1 cellular context compared by ENCODE assay signal in the genomic region with DNA sequence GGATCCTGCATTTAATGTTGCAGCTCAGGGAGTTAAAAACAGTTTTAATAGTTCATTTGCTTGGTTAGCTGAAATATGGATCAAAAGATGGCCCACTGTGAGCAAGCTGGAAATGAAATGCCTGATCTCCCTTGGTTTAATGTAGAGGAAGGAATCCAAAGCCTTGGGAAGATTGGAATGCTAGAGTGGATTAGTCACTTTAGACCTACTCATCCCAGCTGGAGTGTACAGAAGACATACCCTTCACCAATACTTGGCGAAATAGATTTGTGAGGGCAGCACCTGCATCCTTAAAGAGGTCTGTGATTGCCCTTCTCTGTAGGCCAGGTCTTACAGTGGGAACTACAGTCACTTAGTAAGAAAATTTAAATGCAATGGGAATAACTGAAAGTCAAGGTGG.
TF ChIP-seq lines count a peak whose summit lies in the region.

No MANE protein-coding gene starts in this region.

TF ChIP-seq in WTC11, 78 proteins besides CTCF, POLR2A, EP300 and RAD21 (continued from another document):
- TF ChIP-seq, protein P1, sequence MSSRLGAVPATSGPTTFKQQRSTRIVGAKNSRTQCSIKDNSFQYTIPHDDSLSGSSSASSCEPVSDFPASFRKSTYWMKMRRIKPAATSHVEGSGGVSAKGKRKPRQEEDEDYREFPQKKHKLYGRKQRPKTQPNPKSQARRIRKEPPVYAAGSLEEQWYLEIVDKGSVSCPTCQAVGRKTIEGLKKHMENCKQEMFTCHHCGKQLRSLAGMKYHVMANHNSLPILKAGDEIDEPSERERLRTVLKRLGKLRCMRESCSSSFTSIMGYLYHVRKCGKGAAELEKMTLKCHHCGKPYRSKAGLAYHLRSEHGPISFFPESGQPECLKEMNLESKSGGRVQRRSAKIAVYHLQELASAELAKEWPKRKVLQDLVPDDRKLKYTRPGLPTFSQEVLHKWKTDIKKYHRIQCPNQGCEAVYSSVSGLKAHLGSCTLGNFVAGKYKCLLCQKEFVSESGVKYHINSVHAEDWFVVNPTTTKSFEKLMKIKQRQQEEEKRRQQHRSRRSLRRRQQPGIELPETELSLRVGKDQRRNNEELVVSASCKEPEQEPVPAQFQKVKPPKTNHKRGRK (CRISPR knock-in tag; IDR thresholded peaks at IDR 0.05; ENCODE audit: borderline replicate concordance): no peak
- no peak for TF ChIP-seq ARID4B (CRISPR knock-in tag; IDR thresholded peaks at IDR 0.05; ENCODE audit: borderline replicate concordance)
- TF ChIP-seq STAT6 (CRISPR knock-in tag; conservative IDR thresholded peaks at IDR 0.05; ENCODE audit: low read depth): no peak
- TF ChIP-seq NFE2L1 (CRISPR knock-in tag; IDR thresholded peaks at IDR 0.05): no peak
- no peak for TF ChIP-seq ZNF416 (CRISPR knock-in tag; IDR thresholded peaks at IDR 0.05)
- TF ChIP-seq, protein P2, sequence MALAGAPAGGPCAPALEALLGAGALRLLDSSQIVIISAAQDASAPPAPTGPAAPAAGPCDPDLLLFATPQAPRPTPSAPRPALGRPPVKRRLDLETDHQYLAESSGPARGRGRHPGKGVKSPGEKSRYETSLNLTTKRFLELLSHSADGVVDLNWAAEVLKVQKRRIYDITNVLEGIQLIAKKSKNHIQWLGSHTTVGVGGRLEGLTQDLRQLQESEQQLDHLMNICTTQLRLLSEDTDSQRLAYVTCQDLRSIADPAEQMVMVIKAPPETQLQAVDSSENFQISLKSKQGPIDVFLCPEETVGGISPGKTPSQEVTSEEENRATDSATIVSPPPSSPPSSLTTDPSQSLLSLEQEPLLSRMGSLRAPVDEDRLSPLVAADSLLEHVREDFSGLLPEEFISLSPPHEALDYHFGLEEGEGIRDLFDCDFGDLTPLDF (CRISPR knock-in tag; IDR thresholded peaks at IDR 0.05): no peak
- TF ChIP-seq RELA (CRISPR knock-in tag; IDR thresholded peaks at IDR 0.05; ENCODE audit: borderline replicate concordance): no peak
- TF ChIP-seq ZNF121 (CRISPR knock-in tag; IDR thresholded peaks at IDR 0.05): no peak
- no peak for TF ChIP-seq TEAD1 (CRISPR knock-in tag; IDR thresholded peaks at IDR 0.05)
- TF ChIP-seq E2F5 (CRISPR knock-in tag; IDR thresholded peaks at IDR 0.05): no peak
